ENCODE assay signal across 24 cellular contexts in genomic region chr16:5851583-5851982, GRCh38.
DNase-seq lines count a peak whose midpoint lies in the region; ATAC-seq, FAIRE-seq and TF ChIP-seq lines count a peak whose summit lies in the region.
"Had no signal": no experiment of that assay in that cellular context is flagged by ENCODE, and none has a peak within 500 bp of the region (broad histone marks: within the 10 kb centered on the region; RNA-seq: fewer than 3 reads in every experiment).

No MANE protein-coding gene starts in this region.

- H3K9me3 Mint-ChIP-seq in astrocyte (ENCODE audit: unreplicated experiment): no peaks in the 10 kb centered on the region
- no peaks in the 10 kb centered on the region for H3K9me3 Mint-ChIP-seq in nephron progenitor cell
- H3K9me3 Mint-ChIP-seq in CD8-positive, alpha-beta memory T cell: peaks cover 4 to 15% (median 10%) of the 10 kb centered on the region in 5 donors
- H3K9me3 Mint-ChIP-seq in progenitor cell of endocrine pancreas (ENCODE audit: low read depth): no peaks in the 10 kb centered on the region

- H3K4me3 Mint-ChIP-seq in astrocyte (ENCODE audit: unreplicated experiment) (no peak overlapping the region), nephron progenitor cell (no peak overlapping the region), progenitor cell of endocrine pancreas (ENCODE audit: low read depth) (no peak overlapping the region)
- no peak overlapping the region for H3K4me3 Mint-ChIP-seq in CD8-positive, alpha-beta memory T cell
- H3K4me3 Mint-ChIP-seq: CD4-positive, alpha-beta memory T cell; IgD-negative memory B cell; T-cell had no signal

- H3K36me3 Mint-ChIP-seq in astrocyte (ENCODE audit: low read depth, unreplicated experiment) (no peaks in the 10 kb centered on the region), nephron progenitor cell (ENCODE audit: low read depth) (no peaks in the 10 kb centered on the region), progenitor cell of endocrine pancreas (ENCODE audit: insufficient read depth) (no peaks in the 10 kb centered on the region)
- no peaks in the 10 kb centered on the region for H3K36me3 Mint-ChIP-seq in CD8-positive, alpha-beta memory T cell
- H3K36me3 Mint-ChIP-seq: CD4-positive, alpha-beta memory T cell; IgD-negative memory B cell; T-cell had no signal

- peaks cover 12% of the 10 kb centered on the region for H3K4me1 ChIP-seq in astrocyte (ENCODE audit: insufficient read depth, low read length)
- no peaks in the 10 kb centered on the region for H3K4me1 ChIP-seq in CD8-positive, alpha-beta memory T cell (ENCODE audit: insufficient read depth, low read length)
- H3K4me1 ChIP-seq: A549, BLaER1 had no signal

- no peak overlapping the region for H3K4me3 ChIP-seq in astrocyte (ENCODE audit: insufficient read depth, low read depth, low read length)
- no peak overlapping the region for H3K4me3 ChIP-seq in CD8-positive, alpha-beta memory T cell (ENCODE audit: low read length)
- H3K4me3 ChIP-seq: A549, BLaER1, PC-9, SK-N-MC had no signal

- peaks cover 19% of the 10 kb centered on the region for H3K27me3 Mint-ChIP-seq in astrocyte (ENCODE audit: low read depth, unreplicated experiment)
- H3K27me3 Mint-ChIP-seq in nephron progenitor cell (ENCODE audit: low read depth, poor library complexity): peaks cover 13% of the 10 kb centered on the region
- H3K27me3 Mint-ChIP-seq in CD8-positive, alpha-beta memory T cell: no peaks in the 10 kb centered on the region
- H3K27me3 Mint-ChIP-seq in progenitor cell of endocrine pancreas: peaks cover 11% of the 10 kb centered on the region
- H3K27me3 Mint-ChIP-seq: CD4-positive, alpha-beta memory T cell; IgD-negative memory B cell; T-cell had no signal

- H3K36me3 ChIP-seq in astrocyte (ENCODE audit: insufficient read depth, low read length): no peaks in the 10 kb centered on the region
- H3K36me3 ChIP-seq in CD8-positive, alpha-beta memory T cell (ENCODE audit: insufficient read depth, low read length): no peaks in the 10 kb centered on the region
- H3K36me3 ChIP-seq: BLaER1 had no signal

- H3K4me2 ChIP-seq in astrocyte (ENCODE audit: low read length): peak overlapping the region; percentile 65
- H3K4me2 ChIP-seq: A549, BLaER1, PC-9 had no signal

- TF ChIP-seq CTCF in astrocyte (IDR thresholded peaks at IDR 0.05; ENCODE audit: insufficient read depth, low read depth, low read length) (no peak), nephron progenitor cell (IDR thresholded peaks at IDR 0.05) (no peak), progenitor cell of endocrine pancreas (IDR thresholded peaks at IDR 0.05; ENCODE audit: unreplicated experiment) (no peak)

- DNase-seq in HT1080 (ENCODE audit: low read depth) (peak; percentile 94), RCC 7860 (ENCODE audit: low spot score) (peak; percentile 87), astrocyte (ENCODE audit: low read depth) (peak; percentile 71), nephron progenitor cell (no peak), OCI-M1 (lab: John Stamatoyannopoulos, UW) (no peak), progenitor cell of endocrine pancreas (ENCODE audit: low spot score, unreplicated experiment) (no peak)
- DNase-seq in CD8-positive, alpha-beta memory T cell: no peak
- DNase-seq in stimulated activated naive CD8-positive, alpha-beta T cell treated with anti-CD3 and anti-CD28 coated beads, Interleukin-15, Interleukin-2, amounts not matched to agents 100 U/mL and 50 U/mL, for 24 hours: no peak
- DNase-seq: CD4-positive, alpha-beta memory T cell; DMS79 treated with DMSO at 0.1 percent for 48 hours; H7; Kasumi-1; NCI-H1417; NCI-H187; NCI-H2107; NCI-H510A; NCI-H748 treated with DMSO at 0.1 percent for 48 hours; Right ventricle myocardium superior; T-cell had no signal

- no peak overlapping the region for H3K27ac ChIP-seq in astrocyte (ENCODE audit: low read depth, low read length)
- no peak overlapping the region for H3K27ac ChIP-seq in CD8-positive, alpha-beta memory T cell (ENCODE audit: low read depth, low read length)
- H3K27ac ChIP-seq: A549, BLaER1, PC-9, SK-N-MC had no signal

- H4K20me1 ChIP-seq in astrocyte (ENCODE audit: insufficient read depth, low read length): no peaks in the 10 kb centered on the region
- H4K20me1 ChIP-seq: BLaER1 had no signal

- H3K27ac Mint-ChIP-seq in astrocyte (ENCODE audit: unreplicated experiment): no peak overlapping the region
- peak overlapping the region; percentile 70 for H3K27ac Mint-ChIP-seq in nephron progenitor cell
- no peak overlapping the region for H3K27ac Mint-ChIP-seq in CD8-positive, alpha-beta memory T cell
- no peak overlapping the region for H3K27ac Mint-ChIP-seq in progenitor cell of endocrine pancreas
- H3K27ac Mint-ChIP-seq: IgD-negative memory B cell, T-cell had no signal

- H3K4me1 Mint-ChIP-seq in astrocyte (ENCODE audit: low read depth, unreplicated experiment) (no peaks in the 10 kb centered on the region), nephron progenitor cell (peaks cover 44% of the 10 kb centered on the region), progenitor cell of endocrine pancreas (ENCODE audit: low read depth) (no peaks in the 10 kb centered on the region)
- no peaks in the 10 kb centered on the region for H3K4me1 Mint-ChIP-seq in CD8-positive, alpha-beta memory T cell
- H3K4me1 Mint-ChIP-seq: CD4-positive, alpha-beta memory T cell; IgD-negative memory B cell; T-cell had no signal

- no peaks in the 10 kb centered on the region for H3K9me3 ChIP-seq in astrocyte (ENCODE audit: insufficient read depth, low read depth, low read length)
- H3K9me3 ChIP-seq in CD8-positive, alpha-beta memory T cell (ENCODE audit: low read length): no peaks in the 10 kb centered on the region
- H3K9me3 ChIP-seq: A549, BLaER1 had no signal

- CTCF ChIA-PET in CD8-positive, alpha-beta memory T cell (lab: Charles Lee): no interaction called here

- H3K9ac ChIP-seq in astrocyte (ENCODE audit: low read length): no peak overlapping the region
- H3K9ac ChIP-seq: BLaER1 had no signal

- POLR2A ChIA-PET in CD8-positive, alpha-beta memory T cell (lab: Charles Lee): no interaction called here

- no peaks in the 10 kb centered on the region for H3K27me3 ChIP-seq in astrocyte (ENCODE audit: insufficient read depth, low read length)
- no peaks in the 10 kb centered on the region for H3K27me3 ChIP-seq in CD8-positive, alpha-beta memory T cell (ENCODE audit: insufficient read depth, low read length, poor library complexity, severe bottlenecking)
- H3K27me3 ChIP-seq: BLaER1 had no signal

- FAIRE-seq in RCC 7860 (lab: Jason Lieb, UNC) (peak; percentile 61), astrocyte (lab: Jason Lieb, UNC) (no peak)
- FAIRE-seq: A549 had no signal

- H3K79me2 ChIP-seq in astrocyte (ENCODE audit: insufficient read depth, low read length): no peaks in the 10 kb centered on the region

- no peak for ATAC-seq in stimulated activated naive CD8-positive, alpha-beta T cell treated with anti-CD3 and anti-CD28 coated beads, Interleukin-15, Interleukin-2, amounts not matched to agents 100 U/mL and 50 U/mL, for 24 hours
- ATAC-seq: T-cell had no signal

- no peak overlapping the region for H2AFZ ChIP-seq in astrocyte (ENCODE audit: low read depth, low read length)
- H2AFZ ChIP-seq: PC-9 had no signal

Comparison
In these comparisons a context has a peak if more than half of its experiments do, and no peak if none do; other contexts are left out.
1. DNase-seq: peak in HT1080 (single experiment), RCC 7860 (single experiment) and astrocyte (single experiment); none in nephron progenitor cell (single experiment), OCI-M1 (single experiment), CD8-positive, alpha-beta memory T cell (0 of 5), progenitor cell of endocrine pancreas (single experiment) and stimulated activated naive CD8-positive, alpha-beta T cell treated with anti-CD3 and anti-CD28 coated beads, Interleukin-15, Interleukin-2, amounts not matched to agents 100 U/mL and 50 U/mL, for 24 hours (single experiment).